ENCODE assay signal across 24 cellular contexts in the genomic region with DNA sequence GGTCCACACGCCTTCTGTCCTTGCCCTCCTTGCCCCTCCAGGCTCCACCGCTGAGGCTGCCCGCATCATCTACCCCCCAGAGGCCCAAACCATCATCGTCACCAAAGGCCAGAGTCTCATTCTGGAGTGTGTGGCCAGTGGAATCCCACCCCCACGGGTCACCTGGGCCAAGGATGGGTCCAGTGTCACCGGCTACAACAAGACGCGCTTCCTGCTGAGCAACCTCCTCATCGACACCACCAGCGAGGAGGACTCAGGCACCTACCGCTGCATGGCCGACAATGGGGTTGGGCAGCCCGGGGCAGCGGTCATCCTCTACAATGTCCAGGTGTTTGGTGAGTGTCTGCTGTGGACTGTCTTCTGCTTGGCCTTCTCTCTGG.
"Had no signal": no experiment of that assay in that cellular context is flagged by ENCODE, and none has a peak within 500 bp of the region (broad histone marks: within the 10 kb centered on the region; RNA-seq: fewer than 3 reads in every experiment).

No MANE protein-coding gene starts in this region.

- H3K36me3 Mint-ChIP-seq: naive thymus-derived CD4-positive, alpha-beta T cell; stimulated activated effector memory CD8-positive, alpha-beta T cell treated with anti-CD3 and anti-CD28 coated beads, Interleukin-12 subunit alpha, Interleukin-12 subunit beta, amount 100 ng/mL, for 72 hours had no signal

- ATAC-seq: foreskin keratinocyte; heart right ventricle; left cardiac atrium; left lung; naive thymus-derived CD4-positive, alpha-beta T cell; sciatic nerve; stimulated activated effector memory CD8-positive, alpha-beta T cell treated with anti-CD3 and anti-CD28 coated beads, Interleukin-12 subunit alpha, Interleukin-12 subunit beta, amount 100 ng/mL, for 72 hours had no signal

- H3K4me1 ChIP-seq: colonic mucosa, foreskin keratinocyte had no signal

- DNase-seq: colonic mucosa; effector CD8-positive, alpha-beta T cell; foreskin keratinocyte; glutamatergic neuron; heart right ventricle; hippocampal formation; left cardiac atrium; left lung; mesendoderm; midbrain; naive thymus-derived CD4-positive, alpha-beta T cell; nucleus accumbens; stimulated activated CD4-positive, alpha-beta T cell treated with anti-CD3 and anti-CD28 coated beads, Interleukin-2, amount 100 ng/mL, for 24 hours; stimulated activated CD4-positive, alpha-beta T cell treated with anti-CD3 and anti-CD28 coated beads, Interleukin-4, amount 100 ng/mL, for 24 hours; stimulated activated naive CD4-positive, alpha-beta T cell treated with Interleukin-2 at 50 U/mL for 16 hours; stomach; thyroid gland; trophoblast cell had no signal

- H3K9me3 Mint-ChIP-seq: dendritic cell treated with granulocyte-macrophage colony-stimulating factor and Interleukin-4, amounts not matched to agents 40 ng/mL and 50 ng/mL, for 4 days; naive thymus-derived CD4-positive, alpha-beta T cell; stimulated activated effector memory CD8-positive, alpha-beta T cell treated with anti-CD3 and anti-CD28 coated beads, Interleukin-12 subunit alpha, Interleukin-12 subunit beta, amount 100 ng/mL, for 72 hours had no signal

- H3K27ac ChIP-seq: colonic mucosa, foreskin keratinocyte, heart right ventricle, left lung, right atrium auricular region, thyroid gland had no signal

- H3K9me3 ChIP-seq: colonic mucosa, esophagus muscularis mucosa, heart right ventricle, left lung, prostate gland, right atrium auricular region, stomach, thyroid gland had no signal

- H3K27ac Mint-ChIP-seq: dendritic cell treated with granulocyte-macrophage colony-stimulating factor and Interleukin-4, amounts not matched to agents 40 ng/mL and 50 ng/mL, for 4 days; naive thymus-derived CD4-positive, alpha-beta T cell; stimulated activated effector memory CD8-positive, alpha-beta T cell treated with anti-CD3 and anti-CD28 coated beads, Interleukin-12 subunit alpha, Interleukin-12 subunit beta, amount 100 ng/mL, for 72 hours had no signal

- H3K4me3 Mint-ChIP-seq: dendritic cell treated with granulocyte-macrophage colony-stimulating factor and Interleukin-4, amounts not matched to agents 40 ng/mL and 50 ng/mL, for 4 days; naive thymus-derived CD4-positive, alpha-beta T cell; stimulated activated effector memory CD8-positive, alpha-beta T cell treated with anti-CD3 and anti-CD28 coated beads, Interleukin-12 subunit alpha, Interleukin-12 subunit beta, amount 100 ng/mL, for 72 hours had no signal

- H3K4me3 ChIP-seq: colonic mucosa, esophagus muscularis mucosa, heart right ventricle, left lung, prostate gland, right atrium auricular region, stomach, thyroid gland had no signal

- H3K27me3 ChIP-seq: colonic mucosa, esophagus muscularis mucosa, foreskin keratinocyte, left lung, right atrium auricular region, stomach, thyroid gland had no signal

- H3K4me1 Mint-ChIP-seq: stimulated activated effector memory CD8-positive, alpha-beta T cell treated with anti-CD3 and anti-CD28 coated beads, Interleukin-12 subunit alpha, Interleukin-12 subunit beta, amount 100 ng/mL, for 72 hours had no signal

- H3K36me3 ChIP-seq: colonic mucosa, left lung, right atrium auricular region had no signal
